19 cellular contexts compared by ENCODE assay signal in genomic region chr9:131358438-131359029, GRCh38. TPM values are rescaled to one million over a fixed set of nuclear protein-coding genes. Genes with fewer than 3 reads are reported as not detected.
DNase-seq lines count a peak whose midpoint lies in the region; ATAC-seq lines count a peak whose summit lies in the region.
"Had no signal": no experiment of that assay in that cellular context is flagged by ENCODE, and none has a peak within 500 bp of the region (broad histone marks: within the 10 kb centered on the region; RNA-seq: fewer than 3 reads in every experiment).

No MANE protein-coding gene starts in this region.

- no peaks in the 10 kb centered on the region for H3K36me3 Mint-ChIP-seq in T-helper 17 cell (ENCODE audit: low read depth)
- H3K36me3 Mint-ChIP-seq: activated CD8-positive, alpha-beta memory T cell treated with anti-CD3 and anti-CD28 coated beads, Interleukin-2, amount 10 ng/mL, durations not matched to agents 7 days and 5 days; immature natural killer cell had no signal

- no peaks in the 10 kb centered on the region for H3K27me3 Mint-ChIP-seq in T-helper 17 cell
- H3K27me3 Mint-ChIP-seq: activated B cell treated with CpG ODN at 0.5 μM for 24 hours; activated CD8-positive, alpha-beta memory T cell treated with anti-CD3 and anti-CD28 coated beads, Interleukin-2, amount 10 ng/mL, durations not matched to agents 7 days and 5 days had no signal

- peak; percentile 17 to 75 (median 37) for DNase-seq in stimulated activated naive CD4-positive, alpha-beta T cell (lab: John Stamatoyannopoulos, UW)
- no peak for DNase-seq in stimulated activated naive CD4-positive, alpha-beta T cell treated with Interleukin-2 at 50 U/mL for 16 hours (lab: John Stamatoyannopoulos, UW)
- DNase-seq in T-helper 17 cell (no peak), GF-D8 (lab: John Stamatoyannopoulos, UW) (no peak), NCI-H1694 treated with DMSO at 0.1 percent for 48 hours (lab: John Stamatoyannopoulos, UW) (no peak)
- DNase-seq in central memory CD4-positive, alpha-beta T cell = no peak
- DNase-seq: activated B cell treated with CpG ODN at 0.5 μM for 24 hours; activated CD8-positive, alpha-beta memory T cell treated with anti-CD3 and anti-CD28 coated beads, Interleukin-2, amount 10 ng/mL, durations not matched to agents 7 days and 5 days; glutamatergic neuron; immature natural killer cell; Karpas-422; NCI-H1105 treated with DMSO at 0.1 percent for 48 hours; NCI-H526 treated with DMSO at 0.1 percent for 48 hours; SJCRH30; stomach had no signal

- H3K4me1 Mint-ChIP-seq in T-helper 17 cell = peaks cover 13% of the 10 kb centered on the region

- peak overlapping the region; percentile 16; the same call in 1 of the 2 replicates for H3K9ac ChIP-seq in iPS-20b (ENCODE audit: low read depth, low read length)

- H3K9me3 ChIP-seq in T-helper 17 cell (ENCODE audit: control insufficient read depth, low read length, poor library complexity, severe bottlenecking) (no peaks in the 10 kb centered on the region), iPS-20b (ENCODE audit: insufficient read depth, low read depth, low read length) (no peaks in the 10 kb centered on the region)
- H3K9me3 ChIP-seq: right lobe of liver, SJCRH30, stomach had no signal

- peaks cover 17% of the 10 kb centered on the region for H3K4me1 ChIP-seq in iPS-20b (ENCODE audit: insufficient read depth, low read length)

- H3K27ac ChIP-seq in iPS-20b (ENCODE audit: low read length) = peak overlapping the region; percentile 12
- H3K27ac ChIP-seq: right lobe of liver, SJCRH30, stomach had no signal

- H3K27ac Mint-ChIP-seq in T-helper 17 cell = peak overlapping the region; percentile 60
- H3K27ac Mint-ChIP-seq: activated B cell treated with CpG ODN at 0.5 μM for 24 hours; activated CD8-positive, alpha-beta memory T cell treated with anti-CD3 and anti-CD28 coated beads, Interleukin-2, amount 10 ng/mL, durations not matched to agents 7 days and 5 days; immature natural killer cell had no signal

- no peak overlapping the region for H3K4me3 ChIP-seq in iPS-20b (ENCODE audit: low read length)
- H3K4me3 ChIP-seq: right lobe of liver, SJCRH30, stomach had no signal

- no peaks in the 10 kb centered on the region for H3K36me3 ChIP-seq in iPS-20b (ENCODE audit: insufficient read depth, low read depth, low read length)
- H3K36me3 ChIP-seq: right lobe of liver, SJCRH30, stomach had no signal

- ATAC-seq in T-helper 17 cell (no peak), GM18867 (IDR thresholded peaks at IDR 0.05; ENCODE audit: unreplicated experiment) (no peak)
- ATAC-seq: activated CD8-positive, alpha-beta memory T cell treated with anti-CD3 and anti-CD28 coated beads, Interleukin-2, amount 10 ng/mL, durations not matched to agents 7 days and 5 days; PC-3; right lobe of liver had no signal

- H3K27me3 ChIP-seq in iPS-20b (ENCODE audit: insufficient read depth, low read length) = no peaks in the 10 kb centered on the region
- H3K27me3 ChIP-seq: right lobe of liver, SJCRH30, stomach had no signal

- H3K4me3 Mint-ChIP-seq in T-helper 17 cell = no peak overlapping the region
- H3K4me3 Mint-ChIP-seq: activated B cell treated with CpG ODN at 0.5 μM for 24 hours; activated CD8-positive, alpha-beta memory T cell treated with anti-CD3 and anti-CD28 coated beads, Interleukin-2, amount 10 ng/mL, durations not matched to agents 7 days and 5 days; immature natural killer cell had no signal

RNA-seq across cellular contexts. Expression of gene PRRC2B, which starts 35.4 kb away (rescaled TPM):
- 100 to 1,000 TPM; 193 to 241 TPM for total RNA-seq in T-helper 17 cell

Comparison
In these comparisons a context has a peak if more than half of its experiments do, and no peak if none do; other contexts are left out.
1. DNase-seq: peak in stimulated activated naive CD4-positive, alpha-beta T cell (6 of 6); none in stimulated activated naive CD4-positive, alpha-beta T cell treated with Interleukin-2 at 50 U/mL for 16 hours (single experiment), T-helper 17 cell (0 of 3), GF-D8 (single experiment), NCI-H1694 treated with DMSO at 0.1 percent for 48 hours (single experiment) and central memory CD4-positive, alpha-beta T cell (single experiment).